In the genomic region with DNA sequence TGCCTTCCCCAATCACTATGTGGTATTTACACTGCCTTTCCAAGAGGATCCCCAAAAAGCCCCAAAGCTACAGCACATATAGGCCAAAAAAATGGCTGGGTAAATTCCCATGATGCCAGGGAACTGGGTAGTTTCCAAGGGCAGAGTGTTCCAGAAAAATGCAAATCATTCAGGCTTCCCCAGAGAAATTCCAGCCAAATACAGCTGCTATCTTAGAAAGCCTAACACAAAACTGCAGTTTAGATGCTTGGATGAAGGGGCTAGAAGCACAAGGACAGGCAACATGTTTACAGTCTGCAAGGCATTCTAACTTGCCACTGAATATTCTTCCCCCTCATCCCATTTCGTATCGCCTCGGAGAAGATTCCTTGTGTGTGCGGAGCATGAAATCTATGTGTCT, we compare ENCODE assay signal across 14 cellular contexts. TPM values are rescaled to one million over a fixed set of nuclear protein-coding genes. Genes with fewer than 3 reads are reported as not detected.
DNase-seq lines count a peak whose midpoint lies in the region; ATAC-seq, FAIRE-seq and TF ChIP-seq lines count a peak whose summit lies in the region.
"Had no signal": no experiment of that assay in that cellular context is flagged by ENCODE, and none has a peak within 500 bp of the region (broad histone marks: within the 10 kb centered on the region; RNA-seq: fewer than 3 reads in every experiment).

No MANE protein-coding gene starts in this region.

- WGBS in lower leg skin, 2 donors = 78 to 84% methylated on average over 4 of the region's 4 CpGs
- 58 to 65% methylated on average over 4 of the region's 4 CpGs for WGBS in gastroesophageal sphincter (ENCODE audit: low coverage in 1 of 2), 2 donors

- no peak overlapping the region for H3K9ac ChIP-seq in BLaER1

- peak overlapping the region; percentile 75 for H3K27ac Mint-ChIP-seq in activated naive CD8-positive, alpha-beta T cell treated with anti-CD3 and anti-CD28 coated beads for 36 hours

- peaks cover 64% of the 10 kb centered on the region for H3K4me1 Mint-ChIP-seq in activated naive CD8-positive, alpha-beta T cell treated with anti-CD3 and anti-CD28 coated beads for 36 hours

- intact Hi-C loops in lower leg skin (cut with DNase I; ENCODE audit: low total_unique reads) = loop anchor here (10.0 kb wide), 2 partner anchors 65 to 605 kb away; no protein-coding TSS in a partner anchor

- H3K9me3 ChIP-seq in BLaER1 = peaks cover 30% of the 10 kb centered on the region
- no peaks in the 10 kb centered on the region for H3K9me3 ChIP-seq in gastroesophageal sphincter

- peak; percentile 27 for FAIRE-seq in GM12892 (lab: Jason Lieb, UNC)

- H3K4me3 Mint-ChIP-seq in activated naive CD8-positive, alpha-beta T cell treated with anti-CD3 and anti-CD28 coated beads for 36 hours = peak overlapping the region; percentile 29

- ATAC-seq in gastroesophageal sphincter = no peak

- H3K4me3 ChIP-seq in BLaER1 (no peak overlapping the region), lower leg skin (ENCODE audit: low read depth, poor library complexity, severe bottlenecking) (no peak overlapping the region), gastroesophageal sphincter (peak overlapping the region in 1 of 2 donors; percentile 9)

- peak overlapping the region; percentile 91; the same call in 1 of the 2 replicates for H3K4me2 ChIP-seq in BLaER1

- TF ChIP-seq CTCF in lower leg skin (IDR thresholded peaks at IDR 0.05) (no peak), gastroesophageal sphincter (IDR thresholded peaks at IDR 0.05) (no peak)

- peaks cover 47% of the 10 kb centered on the region for H3K4me1 ChIP-seq in BLaER1
- H3K4me1 ChIP-seq in gastroesophageal sphincter = peaks cover 6 to 87% (median 19%) of the 10 kb centered on the region in 3 donors

- H3K27ac ChIP-seq in BLaER1 = no peak overlapping the region
- peak overlapping the region in 2 of 4 donors; percentile 1 to 46 for H3K27ac ChIP-seq in gastroesophageal sphincter

- peaks cover 9% of the 10 kb centered on the region for H3K9me3 Mint-ChIP-seq in activated naive CD8-positive, alpha-beta T cell treated with anti-CD3 and anti-CD28 coated beads for 36 hours

- H3K36me3 ChIP-seq in BLaER1 = peaks cover 11% of the 10 kb centered on the region; the same call in 1 of the 2 replicates
- H3K36me3 ChIP-seq in gastroesophageal sphincter = no peaks in the 10 kb centered on the region

- TF ChIP-seq POLR2A in GM12892 (IDR thresholded peaks at IDR 0.05; ENCODE audit: low read depth, low read length) = no peak
- TF ChIP-seq POLR2A in lower leg skin (IDR thresholded peaks at IDR 0.05) = no peak
- TF ChIP-seq POLR2A in gastroesophageal sphincter (IDR thresholded peaks at IDR 0.05) = no peak

- H3K36me3 Mint-ChIP-seq in activated naive CD8-positive, alpha-beta T cell treated with anti-CD3 and anti-CD28 coated beads for 36 hours = peaks cover 52% of the 10 kb centered on the region

- no peak for TF ChIP-seq EP300 in gastroesophageal sphincter (IDR thresholded peaks at IDR 0.05)

- H3K27me3 ChIP-seq in BLaER1 (no peaks in the 10 kb centered on the region), gastroesophageal sphincter (no peaks in the 10 kb centered on the region)

- no peak for DNase-seq in GM12892 (ENCODE audit: insufficient read length)
- DNase-seq in activated naive CD8-positive, alpha-beta T cell treated with anti-CD3 and anti-CD28 coated beads for 36 hours = no peak
- DNase-seq in midbrain (lab: John Stamatoyannopoulos, UW) = peak; percentile 40
- DNase-seq in lower leg skin (ENCODE audit: low spot score in 2 of 2) = no peak
- DNase-seq in DMS153 (lab: John Stamatoyannopoulos, UW) = no peak
- DNase-seq in globus pallidus (ENCODE audit: low spot score) = no peak
- DNase-seq: activated CD4-positive, alpha-beta T cell treated with anti-CD3 and anti-CD28 coated beads for 1 hour; COR-L47; MV-4-11; NCI-H524 treated with DMSO at 0.1 percent for 48 hours; SIG-M5; stimulated activated naive CD4-positive, alpha-beta T cell had no signal

- no peaks in the 10 kb centered on the region for H3K27me3 Mint-ChIP-seq in activated naive CD8-positive, alpha-beta T cell treated with anti-CD3 and anti-CD28 coated beads for 36 hours

- H4K20me1 ChIP-seq in BLaER1 = peaks cover 75% of the 10 kb centered on the region

RNA-seq across cellular contexts. Expression of a gene that starts 6.2 kb away (rescaled TPM):
- polyA plus RNA-seq in GM12892 (2012; ENCODE audit: missing spikeins) = 7.0 TPM
- 10 to 100 TPM; 38.4 to 38.7 TPM for total RNA-seq in activated naive CD8-positive, alpha-beta T cell treated with anti-CD3 and anti-CD28 coated beads for 36 hours
- total RNA-seq in lower leg skin = 10 to 100 TPM; 43.6 to 75.9 (median 52.0) TPM
- 10 to 100 TPM; 52.4 to 72.2 (median 59.5) TPM for total RNA-seq in gastroesophageal sphincter
